Comparison of ENCODE assay signal across 12 cellular contexts in genomic region chr4:176054942-176055341, GRCh38. TPM values are rescaled to one million over a fixed set of nuclear protein-coding genes. Genes with fewer than 3 reads are reported as not detected.
DNase-seq lines count a peak whose midpoint lies in the region; ATAC-seq and TF ChIP-seq lines count a peak whose summit lies in the region.
"Had no signal": no experiment of that assay in that cellular context is flagged by ENCODE, and none has a peak within 500 bp of the region (broad histone marks: within the 10 kb centered on the region; RNA-seq: fewer than 3 reads in every experiment).

No MANE protein-coding gene starts in this region.

- H3K9ac ChIP-seq in neural progenitor cell: no peak overlapping the region
- no peak overlapping the region for H3K9ac ChIP-seq in mesenchymal stem cell (ENCODE audit: low read length)

- no peaks in the 10 kb centered on the region for H3K27me3 ChIP-seq in brain microvascular endothelial cell (replicated peaks)
- no peaks in the 10 kb centered on the region for H3K27me3 ChIP-seq in neural progenitor cell
- H3K27me3 ChIP-seq in mesenchymal stem cell (ENCODE audit: control insufficient read depth in 1 of 2, insufficient read depth in 1 of 2, low read length in 2 of 2): no peaks in the 10 kb centered on the region
- H3K27me3 ChIP-seq: adrenal gland had no signal

- no peak for TF ChIP-seq EP300 in Ishikawa (IDR thresholded peaks at IDR 0.05; ENCODE audit: borderline replicate concordance)

- H3F3A ChIP-seq in neural progenitor cell (ENCODE audit: low read depth): no peaks in the 10 kb centered on the region

- H4K8ac ChIP-seq in mesenchymal stem cell (ENCODE audit: low read length): no peak overlapping the region

- no peaks in the 10 kb centered on the region for H3K36me3 ChIP-seq in brain microvascular endothelial cell (replicated peaks)
- H3K36me3 ChIP-seq in neural progenitor cell: no peaks in the 10 kb centered on the region
- no peaks in the 10 kb centered on the region for H3K36me3 ChIP-seq in mesenchymal stem cell (ENCODE audit: control insufficient read depth in 1 of 2, insufficient read depth in 2 of 2, low read depth in 1 of 2, low read length in 2 of 2)
- H3K36me3 ChIP-seq: adrenal gland had no signal

- H2BK120ac ChIP-seq in mesenchymal stem cell (ENCODE audit: low read depth, low read length): no peak overlapping the region

- H3K27ac ChIP-seq in brain microvascular endothelial cell: no peak overlapping the region
- H3K27ac ChIP-seq in neural progenitor cell: no peak overlapping the region
- H3K27ac ChIP-seq in mesenchymal stem cell (ENCODE audit: low read length, poor library complexity, severe bottlenecking): no peak overlapping the region
- H3K27ac ChIP-seq: adrenal gland had no signal

- H3K9me3 ChIP-seq in neural progenitor cell (ENCODE audit: low read depth): no peaks in the 10 kb centered on the region
- no peaks in the 10 kb centered on the region for H3K9me3 ChIP-seq in mesenchymal stem cell (ENCODE audit: control insufficient read depth, low read length)
- H3K9me3 ChIP-seq: adrenal gland had no signal

- H3K4me2 ChIP-seq in neural progenitor cell (no peak overlapping the region), mesenchymal stem cell (ENCODE audit: low read length, poor library complexity, severe bottlenecking) (no peak overlapping the region)

- H3K4me1 Mint-ChIP-seq in neural progenitor cell (no peaks in the 10 kb centered on the region), Calu3 (ENCODE audit: low read depth, unreplicated experiment) (no peaks in the 10 kb centered on the region)

- H3K9me3 Mint-ChIP-seq in neural progenitor cell (no peaks in the 10 kb centered on the region), Calu3 (ENCODE audit: low read depth, unreplicated experiment) (no peaks in the 10 kb centered on the region)

- no peak for ATAC-seq in GM21786 (IDR thresholded peaks at IDR 0.05; ENCODE audit: unreplicated experiment)

- no peak overlapping the region for H2BK15ac ChIP-seq in mesenchymal stem cell (ENCODE audit: low read depth, poor library complexity, severe bottlenecking)

- H3K36me3 Mint-ChIP-seq in neural progenitor cell (no peaks in the 10 kb centered on the region), Calu3 (ENCODE audit: insufficient read depth, unreplicated experiment) (no peaks in the 10 kb centered on the region)

- H3K14ac ChIP-seq in mesenchymal stem cell (ENCODE audit: low read length in 2 of 2): no peak overlapping the region

- CTCF ChIA-PET in Calu3 (lab: Charles Lee): interaction anchor here (0.6 kb wide), 1 partner anchor 22 kb away, joined by 5 read pairs; no protein-coding TSS in a partner anchor

- H3K18ac ChIP-seq in mesenchymal stem cell (ENCODE audit: low read depth in 1 of 2, low read length in 2 of 2): no peak overlapping the region

- H3K4me1 ChIP-seq in neural progenitor cell: no peaks in the 10 kb centered on the region
- no peaks in the 10 kb centered on the region for H3K4me1 ChIP-seq in mesenchymal stem cell (ENCODE audit: control insufficient read depth, insufficient read depth, low read depth, low read length)
- H3K4me1 ChIP-seq: adrenal gland had no signal

- BruUV-seq in Calu3 (replicated peaks; lab: Mats Ljungman, UMichigan): no TSS peak

- WGBS in mesenchymal stem cell: no CpG with 5 or more reads among the region's 2 CpGs

- H3K79me2 ChIP-seq in neural progenitor cell (ENCODE audit: low read depth): no peaks in the 10 kb centered on the region

- TF ChIP-seq RAD21 in Ishikawa (IDR thresholded peaks at IDR 0.05; ENCODE audit: low read depth): peak; percentile 42; the same call in 1 of the 2 replicates

- H2BK5ac ChIP-seq in mesenchymal stem cell (ENCODE audit: low read depth, low read length, poor library complexity, severe bottlenecking): no peak overlapping the region

- no peaks in the 10 kb centered on the region for H4K20me1 ChIP-seq in neural progenitor cell (ENCODE audit: low read depth)

- no peaks in the 10 kb centered on the region for H3K79me1 ChIP-seq in mesenchymal stem cell (replicated peaks; ENCODE audit: low read length, poor library complexity, severe bottlenecking)

- H2AFZ ChIP-seq in neural progenitor cell (replicated peaks) (peak overlapping the region; percentile 15), mesenchymal stem cell (ENCODE audit: low read depth, low read length) (no peak overlapping the region)

- no peak overlapping the region for H4K91ac ChIP-seq in mesenchymal stem cell (ENCODE audit: low read length)

- no peak overlapping the region for H3K23ac ChIP-seq in mesenchymal stem cell (ENCODE audit: low read length in 2 of 2)

- TF ChIP-seq CTCF in brain microvascular endothelial cell (IDR thresholded peaks at IDR 0.05; ENCODE audit: low read depth, low read length, missing control alignments) (peak; percentile 24), neural progenitor cell (IDR thresholded peaks at IDR 0.05) (peak; percentile 30), Calu3 (IDR thresholded peaks at IDR 0.05; ENCODE audit: unreplicated experiment) (no peak), foreskin fibroblast (IDR thresholded peaks at IDR 0.05; ENCODE audit: low read depth, low read length) (no peak)

- in situ Hi-C loops in brain microvascular endothelial cell (cut with HindIII; ENCODE audit: low pct_ligation_motif_present, low sequenced_read_pairs): no loop called here

- H3K27ac Mint-ChIP-seq in neural progenitor cell: no peak overlapping the region
- H3K27ac Mint-ChIP-seq in Calu3 (ENCODE audit: unreplicated experiment): no peak overlapping the region

- H3K27me3 Mint-ChIP-seq in neural progenitor cell (ENCODE audit: insufficient read depth, low read depth) (peaks cover 2% of the 10 kb centered on the region), Calu3 (ENCODE audit: unreplicated experiment) (no peaks in the 10 kb centered on the region)

- no peak overlapping the region for H3K4me3 ChIP-seq in brain microvascular endothelial cell (ENCODE audit: low read depth, low read length)
- no peak overlapping the region for H3K4me3 ChIP-seq in neural progenitor cell
- H3K4me3 ChIP-seq in mesenchymal stem cell (ENCODE audit: insufficient read depth in 1 of 2, low read depth in 1 of 2, low read length in 2 of 2): no peak overlapping the region
- H3K4me3 ChIP-seq in foreskin fibroblast (ENCODE audit: low read depth in 1 of 2, low read length in 2 of 2): no peak overlapping the region
- H3K4me3 ChIP-seq: adrenal gland had no signal

- H2AK5ac ChIP-seq in mesenchymal stem cell (ENCODE audit: low read length, severe bottlenecking): no peak overlapping the region

- DNase-seq in EH (ENCODE audit: low read depth) (peak; percentile 6), brain microvascular endothelial cell (no peak), neural progenitor cell (ENCODE audit: low spot score) (no peak), mesenchymal stem cell (no peak), Calu3 (no peak), foreskin fibroblast (no peak)
- DNase-seq: adrenal gland, NCI-H2081 treated with DMSO at 0.1 percent for 48 hours, posterior cingulate gyrus, trophoblast cell had no signal

- no peak overlapping the region for H3K4ac ChIP-seq in mesenchymal stem cell (ENCODE audit: low read depth in 1 of 2, low read length in 2 of 2)

- H2BK12ac ChIP-seq in mesenchymal stem cell (ENCODE audit: low read length in 2 of 2): no peak overlapping the region

- intact Hi-C loops in Calu3 (cut with micrococcal nuclease; ENCODE audit: unreplicated experiment): loop anchor here (10.0 kb wide), 1 partner anchor 100 kb away; no protein-coding TSS in a partner anchor

- H3K4me3 Mint-ChIP-seq in neural progenitor cell (no peak overlapping the region), Calu3 (ENCODE audit: low read depth, unreplicated experiment) (no peak overlapping the region)

TF ChIP-seq in Ishikawa, 13 proteins besides CTCF, POLR2A, EP300 and RAD21 (continues in another document):
- TF ChIP-seq ZBTB7A (IDR thresholded peaks at IDR 0.05; ENCODE audit: low read depth): no peak
- TF ChIP-seq CREB1 (IDR thresholded peaks at IDR 0.05; ENCODE audit: low read depth): no peak
- TF ChIP-seq NFIC (IDR thresholded peaks at IDR 0.05): no peak
- TF ChIP-seq USF1 (IDR thresholded peaks at IDR 0.05): no peak
- no peak for TF ChIP-seq REST (IDR thresholded peaks at IDR 0.05; ENCODE audit: low read depth)
- no peak for TF ChIP-seq FOXM1 (IDR thresholded peaks at IDR 0.05; ENCODE audit: borderline replicate concordance, low read depth)

RNA-seq across cellular contexts. Expression of gene WDR17, which starts 10.7 kb away (rescaled TPM):
- total RNA-seq in neural progenitor cell (ENCODE audit: low replicate concordance) (4.7 and 9.1 TPM in 2 replicates), Calu3 (2022) (6.3 and 7.6 TPM in 2 replicates)
- 1.2 TPM for polyA plus RNA-seq in mesenchymal stem cell (2013, experiment 1 of 2)
- polyA plus RNA-seq in mesenchymal stem cell (2013, experiment 2 of 2): 1.6 TPM

Comparison
In these comparisons a context has a peak if more than half of its experiments do, and no peak if none do; other contexts are left out.
1. CTCF ChIP-seq: peak in brain microvascular endothelial cell (single experiment) and neural progenitor cell (single experiment); none in Calu3 (single experiment) and foreskin fibroblast (single experiment).